24 cellular contexts compared by ENCODE assay signal in the genomic region with DNA sequence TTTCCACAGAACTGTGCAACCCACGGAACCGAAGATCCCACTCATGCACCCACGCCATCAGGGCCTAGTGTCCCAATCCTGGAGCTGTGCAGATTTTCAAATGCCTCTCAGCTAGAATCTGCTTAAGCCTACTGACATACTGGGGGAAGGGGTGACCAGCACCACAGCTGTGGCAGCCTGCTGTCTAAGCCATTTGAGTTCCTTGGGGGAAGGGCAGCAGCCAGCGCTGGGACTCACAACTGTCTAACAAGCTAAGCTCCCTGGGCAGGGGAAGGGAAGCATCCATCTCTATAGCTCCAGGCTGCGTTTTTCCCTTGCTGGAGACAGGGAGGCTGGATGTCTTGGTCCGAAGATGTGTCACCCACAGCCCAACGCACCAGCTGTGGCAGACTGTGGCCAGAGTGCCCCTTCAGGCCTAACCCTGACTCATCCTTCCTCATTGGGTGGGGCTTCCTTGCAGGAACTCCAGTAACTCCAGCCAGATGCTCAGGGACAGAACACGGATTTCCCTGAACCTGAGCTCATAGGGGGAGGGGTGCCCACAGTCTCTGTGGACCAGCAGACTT.
DNase-seq lines count a peak whose midpoint lies in the region; FAIRE-seq and TF ChIP-seq lines count a peak whose summit lies in the region.
"Had no signal": no experiment of that assay in that cellular context is flagged by ENCODE, and none has a peak within 500 bp of the region (broad histone marks: within the 10 kb centered on the region; RNA-seq: fewer than 3 reads in every experiment).

No MANE protein-coding gene starts in this region.

- POLR2A ChIA-PET in H1 (lab: Charles Lee; ENCODE audit: partially characterized antibody) (no interaction called here), OCI-LY7 (lab: Charles Lee) (no interaction called here)

- H3K9me3 ChIP-seq in GM23248 (ENCODE audit: low read depth) (no peaks in the 10 kb centered on the region), H1 (ENCODE audit: insufficient read depth in 2 of 2, low read depth in 1 of 2, low read length in 1 of 2) (peaks cover 0 to 2% of the 10 kb centered on the region in 2 experiments; a peak in 1 of 4 replicates), neuronal stem cell (replicated peaks in 1 of 2; ENCODE audit: control insufficient read depth in 2 of 2, insufficient read depth in 1 of 2, low read depth in 1 of 2, low read length in 2 of 2) (no peaks in the 10 kb centered on the region), OCI-LY7 (ENCODE audit: low read length) (no peaks in the 10 kb centered on the region)
- H3K9me3 ChIP-seq: gastroesophageal sphincter, thoracic aorta had no signal

- H3K4me3 ChIP-seq in GM23248: no peak overlapping the region
- H3K4me3 ChIP-seq in H1 (ENCODE audit: extremely low read depth in 1 of 4, insufficient read depth in 2 of 4, low read depth in 3 of 4, low read length in 4 of 4): no peak overlapping the region
- no peak overlapping the region for H3K4me3 ChIP-seq in neuronal stem cell (ENCODE audit: low read length in 2 of 2)
- no peak overlapping the region for H3K4me3 ChIP-seq in OCI-LY7 (ENCODE audit: low read depth, low read length, poor library complexity, severe bottlenecking)
- H3K4me3 ChIP-seq: gastroesophageal sphincter, thoracic aorta had no signal

- peak overlapping the region; percentile 6; the same call in 1 of the 2 replicates for H3K27ac ChIP-seq in GM23248
- H3K27ac ChIP-seq in H1 (ENCODE audit: low read depth, low read length): no peak overlapping the region
- H3K27ac ChIP-seq in neuronal stem cell (replicated peaks; ENCODE audit: low read length): no peak overlapping the region
- H3K27ac ChIP-seq in OCI-LY7 (ENCODE audit: low read depth, low read length, poor library complexity, severe bottlenecking): no peak overlapping the region
- H3K27ac ChIP-seq: gastroesophageal sphincter, thoracic aorta had no signal

- CTCF ChIA-PET in H1 (lab: Charles Lee; ENCODE audit: partially characterized antibody) (no interaction called here), OCI-LY7 (lab: Charles Lee; ENCODE audit: unreplicated experiment) (no interaction called here)

- no peak overlapping the region for H2BK20ac ChIP-seq in H1 (ENCODE audit: low read length)

- FAIRE-seq in H1 (lab: Jason Lieb, UNC): no peak
- FAIRE-seq: GM12891 had no signal

- no peaks in the 10 kb centered on the region for H3K79me2 ChIP-seq in GM23248 (ENCODE audit: insufficient read depth)
- H3K79me2 ChIP-seq in H1 (ENCODE audit: control insufficient read depth in 1 of 2, insufficient read depth in 2 of 2, low read length in 2 of 2): no peaks in the 10 kb centered on the region
- no peaks in the 10 kb centered on the region for H3K79me2 ChIP-seq in OCI-LY7 (ENCODE audit: insufficient read depth, low read depth, low read length)

- H2BK15ac ChIP-seq in H1 (ENCODE audit: low read length): no peak overlapping the region
- no peak overlapping the region for H2BK15ac ChIP-seq in neuronal stem cell (ENCODE audit: low read length)

- H3K27me3 ChIP-seq in GM23248 (replicated peaks; ENCODE audit: insufficient read depth) (no peaks in the 10 kb centered on the region), H1 (replicated peaks in 1 of 4; ENCODE audit: control insufficient read depth in 3 of 4, extremely low read depth in 1 of 4, insufficient read depth in 3 of 4, low read length in 3 of 4) (no peaks in the 10 kb centered on the region), neuronal stem cell (ENCODE audit: control insufficient read depth in 3 of 3, insufficient read depth in 3 of 3, low read depth in 1 of 3, low read length in 3 of 3) (no peaks in the 10 kb centered on the region)
- H3K27me3 ChIP-seq: gastroesophageal sphincter had no signal

- WGBS in GM23248 (ENCODE audit: low coverage in 1 of 2, low lambda C conversion rate in 2 of 2, missing lambda C conversion rate in 2 of 2), 2 experiments: 40 to 85% methylated on average over 4 to 7 of the region's 8 CpGs
- 93% methylated on average over 5 of the region's 8 CpGs; no CpG with 5 or more reads in 1 of the 2 experiments for WGBS in H1 (ENCODE audit: extremely low coverage in 1 of 2, insufficient coverage in 1 of 2, insufficient read length in 1 of 2, insufficient replicate concordance in 2 of 2, low coverage in 1 of 2, low lambda C conversion rate in 2 of 2, missing lambda C conversion rate in 1 of 2), 2 experiments
- WGBS in neuronal stem cell (ENCODE audit: extremely low coverage in 2 of 2, insufficient read length in 2 of 2, insufficient replicate concordance in 1 of 2), 2 donors: no CpG with 5 or more reads among the region's 8 CpGs

- H3K4me1 ChIP-seq in GM23248 (ENCODE audit: insufficient read depth) (no peaks in the 10 kb centered on the region), H1 (replicated peaks in 1 of 4; ENCODE audit: control insufficient read depth in 3 of 4, insufficient read depth in 4 of 4, low read length in 3 of 4) (peaks cover 0 to 6% (median 0%) of the 10 kb centered on the region in 4 experiments; a peak in 1 of 7 replicates), neuronal stem cell (ENCODE audit: control insufficient read depth in 2 of 2, insufficient read depth in 1 of 2, low read depth in 1 of 2, low read length in 2 of 2) (no peaks in the 10 kb centered on the region), OCI-LY7 (ENCODE audit: insufficient read depth, low read length, poor library complexity, severe bottlenecking) (no peaks in the 10 kb centered on the region)
- H3K4me1 ChIP-seq: gastroesophageal sphincter had no signal

- BruUV-seq in OCI-LY7 (replicated peaks; lab: Mats Ljungman, UMichigan): no TSS peak

- H3K14ac ChIP-seq in H1 (ENCODE audit: insufficient read length): no peak overlapping the region
- H3K14ac ChIP-seq in neuronal stem cell (ENCODE audit: low read length): peak overlapping the region; percentile 38

- TF ChIP-seq EP300 in H1 (IDR thresholded peaks at IDR 0.05; ENCODE audit: borderline replicate concordance in 1 of 2, low read depth in 2 of 2, low read length in 2 of 2): no peak

- no peak overlapping the region for H4K5ac ChIP-seq in H1 (ENCODE audit: insufficient read length, low read depth, low read length)

- no peaks in the 10 kb centered on the region for H3K9me2 ChIP-seq in GM23248 (ENCODE audit: insufficient read depth)
- H3K9me2 ChIP-seq in OCI-LY7 (ENCODE audit: insufficient read depth, low read length): no peaks in the 10 kb centered on the region

- H4K8ac ChIP-seq in H1 (ENCODE audit: extremely low read depth, insufficient read depth, low read length): 0 out of 2 replicates have a peak overlapping the region, but pooled peaks have one; percentile 3
- H4K8ac ChIP-seq in neuronal stem cell (ENCODE audit: low read depth, low read length): no peak overlapping the region

- DNase-seq in GM23248 (peak; percentile 75), NCI-H82 (lab: John Stamatoyannopoulos, UW) (peak; percentile 94), H1 (ENCODE audit: low read depth in 1 of 2, low spot score in 2 of 2) (no peak), neuronal stem cell (ENCODE audit: low spot score) (no peak), OCI-LY7 (ENCODE audit: low spot score) (no peak), NAMALWA (ENCODE audit: low spot score) (no peak), ureter (ENCODE audit: low spot score) (no peak)
- DNase-seq: activated CD4-positive, alpha-beta T cell treated with anti-CD3 and anti-CD28 coated beads, Interleukin-2, amount 10 ng/mL, durations not matched to agents 24 days and 14 days; activated CD8-positive, alpha-beta memory T cell treated with anti-CD3 and anti-CD28 coated beads, Interleukin-2, amount 10 ng/mL, durations not matched to agents 7 days and 5 days; activated naive CD8-positive, alpha-beta T cell treated with anti-CD3 and anti-CD28 coated beads, Interleukin-2, amount 10 ng/mL, durations not matched to agents 7 days and 5 days; CD4-positive, alpha-beta T cell; cerebellar nuclear complex; effector CD4-positive, alpha-beta T cell; MM.1S; NCI-H1436 treated with DMSO at 0.1 percent for 48 hours; NCI-H2171 treated with DMSO at 0.1 percent for 48 hours; retina; SIG-M5; stimulated activated CD4-positive, alpha-beta T cell treated with anti-CD3 and anti-CD28 coated beads, Interleukin-2, amount 100 ng/mL, for 48 hours; stimulated activated naive CD4-positive, alpha-beta T cell; T-cell had no signal

- H3F3A ChIP-seq in GM23248 (ENCODE audit: insufficient read depth): no peaks in the 10 kb centered on the region

- intact Hi-C loops in OCI-LY7 (cut with micrococcal nuclease; ENCODE audit: unreplicated experiment): no loop called here

- H4K20me1 ChIP-seq in GM23248 (ENCODE audit: insufficient read depth) (no peaks in the 10 kb centered on the region), H1 (replicated peaks in 1 of 2; ENCODE audit: control insufficient read depth in 1 of 2, insufficient read depth in 2 of 2, low read length in 2 of 2) (no peaks in the 10 kb centered on the region), OCI-LY7 (ENCODE audit: insufficient read depth, low read length) (no peaks in the 10 kb centered on the region)

- H3K4me2 ChIP-seq in GM23248 (ENCODE audit: unreplicated experiment): no peak overlapping the region
- H3K4me2 ChIP-seq in H1 (ENCODE audit: insufficient read depth in 1 of 2, low read depth in 2 of 2, low read length in 2 of 2): no peak overlapping the region
- H3K4me2 ChIP-seq in neuronal stem cell (ENCODE audit: insufficient read depth, low read length, poor library complexity, severe bottlenecking): no peak overlapping the region
- no peak overlapping the region for H3K4me2 ChIP-seq in OCI-LY7 (ENCODE audit: low read length)

- H3K79me1 ChIP-seq in H1 (ENCODE audit: low read depth, low read length): no peaks in the 10 kb centered on the region
- H3K79me1 ChIP-seq in neuronal stem cell (ENCODE audit: low read depth, low read length): no peaks in the 10 kb centered on the region

- no peak overlapping the region for H2AFZ ChIP-seq in GM23248
- H2AFZ ChIP-seq in H1 (ENCODE audit: low read length): no peak overlapping the region
- H2AFZ ChIP-seq in neuronal stem cell (ENCODE audit: low read length): no peak overlapping the region
- H2AFZ ChIP-seq in OCI-LY7 (ENCODE audit: low read length): no peak overlapping the region

- no peak for TF ChIP-seq CTCF in H1 (IDR thresholded peaks at IDR 0.05; ENCODE audit: control extremely low read depth in 1 of 3, insufficient read depth in 1 of 3, low read depth in 1 of 3, low read length in 3 of 3)
- no peak for TF ChIP-seq CTCF in OCI-LY7 (conservative IDR thresholded peaks at IDR 0.05; ENCODE audit: low read length)

- H2BK120ac ChIP-seq in H1 (replicated peaks; ENCODE audit: low read depth, low read length) (no peak overlapping the region), neuronal stem cell (ENCODE audit: low read depth, low read length) (no peak overlapping the region)

- TF ChIP-seq RAD21 in H1 (IDR thresholded peaks at IDR 0.05 in 1 of 2, conservative IDR thresholded peaks at IDR 0.05 in 1 of 2; ENCODE audit: low read depth in 2 of 2, low read length in 2 of 2): no peak

- H2AK5ac ChIP-seq in H1 (ENCODE audit: low read depth, low read length): no peak overlapping the region
- no peak overlapping the region for H2AK5ac ChIP-seq in neuronal stem cell (ENCODE audit: low read depth, low read length)

- H3K18ac ChIP-seq in H1 (ENCODE audit: extremely low read depth, low read length) (no peak overlapping the region), neuronal stem cell (ENCODE audit: low read length) (peak overlapping the region; percentile 19)

- H3K9ac ChIP-seq in GM23248 (no peak overlapping the region), H1 (replicated peaks in 1 of 4; ENCODE audit: extremely low read depth in 1 of 4, low read depth in 3 of 4, low read length in 3 of 4) (no peak overlapping the region), neuronal stem cell (ENCODE audit: low read depth, low read length, poor library complexity) (no peak overlapping the region)

- no peaks in the 10 kb centered on the region for H3K23me2 ChIP-seq in H1 (ENCODE audit: low read depth, low read length)

- H2BK12ac ChIP-seq in H1 (ENCODE audit: low read depth, low read length) (no peak overlapping the region; the same call in 1 of the 2 replicates), neuronal stem cell (ENCODE audit: low read length) (no peak overlapping the region)

- no peak overlapping the region for H3K23ac ChIP-seq in H1 (ENCODE audit: insufficient read length)
- H3K23ac ChIP-seq in neuronal stem cell (ENCODE audit: low read depth, low read length, poor library complexity): no peak overlapping the region

- no peak overlapping the region for H3K56ac ChIP-seq in H1 (replicated peaks; ENCODE audit: insufficient read length, low read depth, low read length)

- no peak overlapping the region for H2BK5ac ChIP-seq in H1 (ENCODE audit: low read depth, low read length)
- no peak overlapping the region for H2BK5ac ChIP-seq in neuronal stem cell (ENCODE audit: low read length)

- no peaks in the 10 kb centered on the region for H3K36me3 ChIP-seq in GM23248 (ENCODE audit: low read depth)
- H3K36me3 ChIP-seq in H1 (ENCODE audit: control insufficient read depth in 2 of 4, insufficient read depth in 4 of 4, low read length in 3 of 4): no peaks in the 10 kb centered on the region
- no peaks in the 10 kb centered on the region for H3K36me3 ChIP-seq in neuronal stem cell (replicated peaks in 1 of 2; ENCODE audit: control insufficient read depth in 2 of 2, insufficient read depth in 2 of 2, low read length in 2 of 2)
- H3K36me3 ChIP-seq in OCI-LY7 (ENCODE audit: insufficient read depth, low read length): no peaks in the 10 kb centered on the region
- H3K36me3 ChIP-seq: gastroesophageal sphincter, thoracic aorta had no signal

- H4K91ac ChIP-seq in H1 (replicated peaks; ENCODE audit: insufficient read length, low read length) (no peak overlapping the region), neuronal stem cell (ENCODE audit: low read depth, low read length, poor library complexity) (no peak overlapping the region)

- no peak overlapping the region for H3K4ac ChIP-seq in H1 (replicated peaks; ENCODE audit: insufficient read length, low read depth, low read length)
- H3K4ac ChIP-seq in neuronal stem cell (ENCODE audit: low read length): no peak overlapping the region

- no peak for TF ChIP-seq POLR2A in H1 (IDR thresholded peaks at IDR 0.05; ENCODE audit: control extremely low read depth in 1 of 2, low read depth in 2 of 2, low read length in 2 of 2)

- in situ Hi-C loops in GM23248 (cut with MboI): no loop called here

Comparison
In these comparisons a context has a peak if more than half of its experiments do, and no peak if none do; other contexts are left out.
1. DNase-seq: peak in GM23248 (single experiment) and NCI-H82 (single experiment); none in H1 (0 of 2), neuronal stem cell (single experiment), OCI-LY7 (single experiment), NAMALWA (single experiment) and ureter (single experiment).